In genomic region chr12:10384191-10384590, GRCh38 we compare ENCODE assay signal across 15 cellular contexts. TPM values are rescaled to one million over a fixed set of nuclear protein-coding genes. Genes with fewer than 3 reads are reported as not detected.
"Had no signal": no experiment of that assay in that cellular context is flagged by ENCODE, and none has a peak within 500 bp of the region (broad histone marks: within the 10 kb centered on the region; RNA-seq: fewer than 3 reads in every experiment).

No MANE protein-coding gene starts in this region.

- H3K27me3 ChIP-seq: esophagus muscularis mucosa, left lung had no signal

- H3K27ac ChIP-seq: esophagus muscularis mucosa, left lung, prostate gland had no signal

- H3K9me3 ChIP-seq: esophagus muscularis mucosa, left lung, prostate gland had no signal

- H3K4me1 ChIP-seq: esophagus muscularis mucosa, left lung, prostate gland had no signal

- H3K4me3 Mint-ChIP-seq: activated B cell treated with CpG ODN at 0.5 μM for 24 hours; activated CD4-positive, alpha-beta T cell treated with anti-CD3 and anti-CD28 coated beads, Interleukin-2, amount 10 ng/mL, durations not matched to agents 24 days and 14 days had no signal

- H3K27ac Mint-ChIP-seq: activated B cell treated with CpG ODN at 0.5 μM for 24 hours; activated CD4-positive, alpha-beta T cell treated with anti-CD3 and anti-CD28 coated beads, Interleukin-2, amount 10 ng/mL, durations not matched to agents 24 days and 14 days had no signal

- H3K36me3 ChIP-seq: esophagus muscularis mucosa, left lung, prostate gland had no signal

- H3K4me3 ChIP-seq: esophagus muscularis mucosa, left lung, prostate gland had no signal

- ATAC-seq: left lung, right cardiac atrium had no signal

- H3K9me3 Mint-ChIP-seq: activated CD4-positive, alpha-beta T cell treated with anti-CD3 and anti-CD28 coated beads, Interleukin-2, amount 10 ng/mL, durations not matched to agents 24 days and 14 days had no signal

- DNase-seq: activated B cell treated with CpG ODN at 0.5 μM for 24 hours; activated CD4-positive, alpha-beta T cell treated with anti-CD3 and anti-CD28 coated beads, Interleukin-2, amount 10 ng/mL, durations not matched to agents 24 days and 14 days; activated CD8-positive, alpha-beta memory T cell treated with anti-CD3 and anti-CD28 coated beads for 24 hours; activated gamma-delta T cell treated with Interleukin-2 at 50 U/mL for 16 hours; hippocampal formation; kidney; left lung; mesenchymal stem cell; right cardiac atrium; SIG-M5; small intestine; T-helper 2 cell had no signal

- H3K4me1 Mint-ChIP-seq: activated B cell treated with CpG ODN at 0.5 μM for 24 hours; activated CD4-positive, alpha-beta T cell treated with anti-CD3 and anti-CD28 coated beads, Interleukin-2, amount 10 ng/mL, durations not matched to agents 24 days and 14 days had no signal

RNA-seq across cellular contexts. Expression of gene KLRK1, which starts 5.7 kb away (rescaled TPM):
- total RNA-seq: activated CD4-positive, alpha-beta T cell treated with anti-CD3 and anti-CD28 coated beads, Interleukin-2, amount 10 ng/mL, durations not matched to agents 24 days and 14 days; bronchial epithelial cell had no signal

RNA-seq across cellular contexts. Expression of gene KLRC4, which starts 25.4 kb away (rescaled TPM):
- total RNA-seq: activated B cell treated with CpG ODN at 0.5 μM for 24 hours; activated CD4-positive, alpha-beta T cell treated with anti-CD3 and anti-CD28 coated beads, Interleukin-2, amount 10 ng/mL, durations not matched to agents 24 days and 14 days; bronchial epithelial cell; right cardiac atrium had no signal
- polyA plus RNA-seq: right cardiac atrium had no signal

RNA-seq across cellular contexts. Expression of gene KLRC3, which starts 36.2 kb away (rescaled TPM):
- total RNA-seq: activated B cell treated with CpG ODN at 0.5 μM for 24 hours; activated CD4-positive, alpha-beta T cell treated with anti-CD3 and anti-CD28 coated beads, Interleukin-2, amount 10 ng/mL, durations not matched to agents 24 days and 14 days; bronchial epithelial cell; esophagus muscularis mucosa; left lung; prostate gland; right cardiac atrium had no signal
- polyA plus RNA-seq: right cardiac atrium had no signal

RNA-seq across cellular contexts. Expression of gene KLRC2, which starts 51.6 kb away (rescaled TPM):
- total RNA-seq: activated B cell treated with CpG ODN at 0.5 μM for 24 hours; activated CD4-positive, alpha-beta T cell treated with anti-CD3 and anti-CD28 coated beads, Interleukin-2, amount 10 ng/mL, durations not matched to agents 24 days and 14 days; bronchial epithelial cell; right cardiac atrium had no signal
